ENCODE assay signal across 9 cellular contexts in genomic region chr1:215682232-215682631, GRCh38.
DNase-seq lines count a peak whose midpoint lies in the region; ATAC-seq and TF ChIP-seq lines count a peak whose summit lies in the region.
"Had no signal": no experiment of that assay in that cellular context is flagged by ENCODE, and none has a peak within 500 bp of the region (broad histone marks: within the 10 kb centered on the region; RNA-seq: fewer than 3 reads in every experiment).

No MANE protein-coding gene starts in this region.

- intact Hi-C loops in right lobe of liver (cut with DNase I) = no loop called here

- H3K9me3 ChIP-seq in right lobe of liver = no peaks in the 10 kb centered on the region

- ATAC-seq in SK-N-SH treated with all-trans-retinoic acid at 6 μM for 48 hours = peak; percentile 63; the same call in 2 of the 3 replicates
- peak; percentile 86 to 94 (median 92) for ATAC-seq in right lobe of liver
- ATAC-seq in stimulated activated naive CD8-positive, alpha-beta T cell treated with anti-CD3 and anti-CD28 coated beads, Interleukin-15, amount 100 ng/mL, for 72 hours = no peak

- no peaks in the 10 kb centered on the region for H3K36me3 ChIP-seq in right lobe of liver

- peak; percentile 38 to 55 (median 52) for TF ChIP-seq CTCF in right lobe of liver (IDR thresholded peaks at IDR 0.05)

- TF ChIP-seq POLR2A in right lobe of liver (IDR thresholded peaks at IDR 0.05) = no peak

- no peaks in the 10 kb centered on the region for H3K27me3 Mint-ChIP-seq in stimulated activated naive CD8-positive, alpha-beta T cell treated with anti-CD3 and anti-CD28 coated beads, Interleukin-15, amount 100 ng/mL, for 72 hours

- H3K27me3 ChIP-seq in right lobe of liver = no peaks in the 10 kb centered on the region

- H3K4me1 ChIP-seq in right lobe of liver = no peaks in the 10 kb centered on the region

- no peak overlapping the region for H3K4me3 Mint-ChIP-seq in stimulated activated naive CD8-positive, alpha-beta T cell treated with anti-CD3 and anti-CD28 coated beads, Interleukin-15, amount 100 ng/mL, for 72 hours

- H3K27ac ChIP-seq in right lobe of liver = no peak overlapping the region

- DNase-seq in DMS53 treated with DMSO at 0.1 percent for 48 hours (lab: John Stamatoyannopoulos, UW; ENCODE audit: unreplicated experiment) = peak; percentile 51
- peak; percentile 63 for DNase-seq in NCI-H1694 (lab: John Stamatoyannopoulos, UW)
- no peak for DNase-seq in right lobe of liver
- DNase-seq in mesenteric fat pad (ENCODE audit: low spot score) = no peak
- no peak for DNase-seq in stimulated activated CD4-positive, alpha-beta T cell treated with anti-CD3 and anti-CD28 coated beads, Interleukin-4, amount 100 ng/mL, for 24 hours
- DNase-seq in globus pallidus (ENCODE audit: low spot score) = no peak
- no peak for DNase-seq in stimulated activated naive CD8-positive, alpha-beta T cell treated with anti-CD3 and anti-CD28 coated beads, Interleukin-15, amount 100 ng/mL, for 72 hours
- DNase-seq: activated gamma-delta T cell treated with Interleukin-2 at 50 U/mL for 16 hours had no signal

- no peak overlapping the region for H3K4me3 ChIP-seq in right lobe of liver

- 27% methylated on average over 2 of the region's 2 CpGs for WGBS in right lobe of liver (ENCODE audit: insufficient coverage, low coverage, low lambda C conversion rate, missing lambda C conversion rate)

- H3K9me3 Mint-ChIP-seq in stimulated activated naive CD8-positive, alpha-beta T cell treated with anti-CD3 and anti-CD28 coated beads, Interleukin-15, amount 100 ng/mL, for 72 hours = peaks cover 0 to 5% of the 10 kb centered on the region in 2 donors

- no peaks in the 10 kb centered on the region for H3K4me1 Mint-ChIP-seq in stimulated activated naive CD8-positive, alpha-beta T cell treated with anti-CD3 and anti-CD28 coated beads, Interleukin-15, amount 100 ng/mL, for 72 hours

- no peak overlapping the region for H3K27ac Mint-ChIP-seq in stimulated activated naive CD8-positive, alpha-beta T cell treated with anti-CD3 and anti-CD28 coated beads, Interleukin-15, amount 100 ng/mL, for 72 hours

TF ChIP-seq in SK-N-SH treated with all-trans-retinoic acid at 6 μM for 48 hours, 23 proteins besides CTCF, POLR2A, EP300 and RAD21:
- TF ChIP-seq TOX (CRISPR knock-in tag; IDR thresholded peaks at IDR 0.05; ENCODE audit: borderline replicate concordance) = no peak
- TF ChIP-seq ZNF565 (CRISPR knock-in tag; conservative IDR thresholded peaks at IDR 0.05; ENCODE audit: low read depth) = no peak
- no peak for TF ChIP-seq CSDC2 (CRISPR knock-in tag; IDR thresholded peaks at IDR 0.05)
- no peak for TF ChIP-seq ESRRG (CRISPR knock-in tag; IDR thresholded peaks at IDR 0.05)
- TF ChIP-seq ZNF70 (CRISPR knock-in tag; IDR thresholded peaks at IDR 0.05) = no peak
- no peak for TF ChIP-seq GLIS3 (CRISPR knock-in tag; IDR thresholded peaks at IDR 0.05)
- TF ChIP-seq CSRNP3 (CRISPR knock-in tag; IDR thresholded peaks at IDR 0.05) = no peak
- TF ChIP-seq POU6F1 (CRISPR knock-in tag; IDR thresholded peaks at IDR 0.05; ENCODE audit: borderline replicate concordance, low read depth) = no peak
- TF ChIP-seq OSR1 (CRISPR knock-in tag; IDR thresholded peaks at IDR 0.05) = no peak
- no peak for TF ChIP-seq ZNF8 (CRISPR knock-in tag; IDR thresholded peaks at IDR 0.05)
- no peak for TF ChIP-seq ZC3H10 (CRISPR knock-in tag; IDR thresholded peaks at IDR 0.05)
- no peak for TF ChIP-seq ISL1 (CRISPR knock-in tag; IDR thresholded peaks at IDR 0.05)
- TF ChIP-seq PPARA (CRISPR knock-in tag; IDR thresholded peaks at IDR 0.05; ENCODE audit: borderline replicate concordance) = no peak
- TF ChIP-seq BACH2 (CRISPR knock-in tag; IDR thresholded peaks at IDR 0.05; ENCODE audit: borderline replicate concordance) = no peak

Comparison
In these comparisons a context has a peak if more than half of its experiments do, and no peak if none do; other contexts are left out.
1. DNase-seq: peak in DMS53 treated with DMSO at 0.1 percent for 48 hours (single experiment) and NCI-H1694 (single experiment); none in right lobe of liver (0 of 3), mesenteric fat pad (single experiment), stimulated activated CD4-positive, alpha-beta T cell treated with anti-CD3 and anti-CD28 coated beads, Interleukin-4, amount 100 ng/mL, for 24 hours (single experiment), globus pallidus (single experiment) and stimulated activated naive CD8-positive, alpha-beta T cell treated with anti-CD3 and anti-CD28 coated beads, Interleukin-15, amount 100 ng/mL, for 72 hours (0 of 2).